ENCODE assay signal across 9 cellular contexts in the genomic region with DNA sequence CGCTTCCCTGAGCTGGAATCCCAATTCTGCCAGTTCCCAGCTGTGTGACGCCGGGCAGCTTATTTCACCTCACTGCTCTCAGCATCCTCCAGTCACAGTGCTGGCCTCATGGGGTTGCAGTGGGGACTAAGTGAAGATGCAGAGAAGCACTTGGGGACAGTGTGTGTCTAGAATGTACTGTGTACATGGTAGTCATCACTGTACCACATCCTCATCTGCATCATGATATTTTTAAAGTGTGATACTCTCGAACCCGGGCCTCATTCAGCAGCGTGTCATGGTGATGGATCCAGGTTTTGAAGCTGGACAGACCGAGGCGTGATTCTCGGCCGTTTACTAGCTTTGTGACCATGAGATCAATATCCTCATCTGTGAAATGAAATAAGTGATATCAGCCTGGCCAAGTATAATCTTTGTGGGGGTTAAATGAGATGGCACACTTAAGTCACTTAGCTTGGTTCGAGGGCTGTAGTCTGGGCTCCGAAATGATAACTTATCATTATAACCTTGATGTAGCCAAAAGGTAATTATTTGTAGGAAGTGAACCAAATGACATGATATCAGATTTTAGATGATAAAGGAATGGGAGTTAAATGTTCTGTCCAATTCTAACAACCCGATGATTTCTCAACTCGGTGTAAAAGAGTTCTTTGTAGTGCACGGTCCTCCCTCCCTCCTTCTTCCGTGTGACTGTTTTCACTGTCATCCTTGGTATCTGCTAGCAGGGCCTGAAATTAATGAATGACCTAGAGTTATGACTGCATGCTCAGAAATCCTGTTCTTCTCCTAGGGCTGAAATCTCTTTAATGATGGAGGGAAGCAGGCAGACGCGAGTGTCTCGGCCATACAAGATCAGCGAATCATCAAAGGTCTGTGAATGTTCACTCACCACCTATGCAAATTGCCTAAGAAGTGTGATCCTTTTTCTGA. TPM values are rescaled to one million over a fixed set of nuclear protein-coding genes. Genes with fewer than 3 reads are reported as not detected.
DNase-seq lines count a peak whose midpoint lies in the region; ATAC-seq and TF ChIP-seq lines count a peak whose summit lies in the region.
"Had no signal": no experiment of that assay in that cellular context is flagged by ENCODE, and none has a peak within 500 bp of the region (broad histone marks: within the 10 kb centered on the region; RNA-seq: fewer than 3 reads in every experiment).

No MANE protein-coding gene starts in this region.

- POLR2A ChIA-PET in CD8-positive, alpha-beta memory T cell (lab: Charles Lee), result interaction anchor here (0.6 kb wide), 2 partner anchors 20 to 50 kb away, joined by 4 to 5 read pairs; no protein-coding TSS in a partner anchor
- POLR2A ChIA-PET in PC-9 (lab: Charles Lee; ENCODE audit: unreplicated experiment), result no interaction called here

- CTCF ChIA-PET in CD8-positive, alpha-beta memory T cell (lab: Charles Lee), result interaction anchor here (0.6 to 1.2 kb wide), 2 partner anchors 88 to 100 kb away, joined by 3 read pairs; no protein-coding TSS in a partner anchor
- CTCF ChIA-PET in PC-9 (lab: Charles Lee), result no interaction called here

- no peaks in the 10 kb centered on the region for H3K9me3 Mint-ChIP-seq in CD8-positive, alpha-beta memory T cell
- H3K9me3 Mint-ChIP-seq in nephron progenitor cell, result peaks cover 4% of the 10 kb centered on the region

- intact Hi-C loops in PC-9 (cut with micrococcal nuclease; ENCODE audit: unreplicated experiment), result no loop called here

- H3K27me3 ChIP-seq in CD8-positive, alpha-beta memory T cell (ENCODE audit: insufficient read depth, low read length, poor library complexity, severe bottlenecking), result no peaks in the 10 kb centered on the region
- no peaks in the 10 kb centered on the region for H3K27me3 ChIP-seq in PC-9 (ENCODE audit: insufficient read depth, low read depth)

- H3K4me3 Mint-ChIP-seq in CD8-positive, alpha-beta memory T cell, result peak overlapping the region; percentile 61 to 87 (median 71)
- H3K4me3 Mint-ChIP-seq in nephron progenitor cell, result peak overlapping the region; percentile 14

- peaks cover 55 to 63% (median 55%) of the 10 kb centered on the region in 3 donors for H3K4me1 Mint-ChIP-seq in CD8-positive, alpha-beta memory T cell
- H3K4me1 Mint-ChIP-seq in nephron progenitor cell, result peaks cover 6% of the 10 kb centered on the region

- no peaks in the 10 kb centered on the region for H3K9me3 ChIP-seq in CD8-positive, alpha-beta memory T cell (ENCODE audit: low read length)
- H3K9me3 ChIP-seq in PC-9 (ENCODE audit: insufficient read depth, low read depth), result no peaks in the 10 kb centered on the region

- peaks cover 54% of the 10 kb centered on the region for H3K4me1 ChIP-seq in CD8-positive, alpha-beta memory T cell (ENCODE audit: insufficient read depth, low read length)
- peaks cover 12% of the 10 kb centered on the region; the same call in 1 of the 2 replicates for H3K4me1 ChIP-seq in PC-9 (replicated peaks; ENCODE audit: insufficient read depth)

- peaks cover 0 to 52% (median 8%) of the 10 kb centered on the region in 3 donors for H3K36me3 Mint-ChIP-seq in CD8-positive, alpha-beta memory T cell
- no peaks in the 10 kb centered on the region for H3K36me3 Mint-ChIP-seq in nephron progenitor cell (ENCODE audit: low read depth)

- H3K36me3 ChIP-seq in CD8-positive, alpha-beta memory T cell (ENCODE audit: insufficient read depth, low read length), result peaks cover 12% of the 10 kb centered on the region
- H3K36me3 ChIP-seq in PC-9 (ENCODE audit: low read depth), result peaks cover 3% of the 10 kb centered on the region; the same call in 1 of the 2 replicates

- H3K79me2 ChIP-seq in PC-9 (ENCODE audit: low read depth), result peaks cover 32% of the 10 kb centered on the region

- H3K27ac Mint-ChIP-seq in CD8-positive, alpha-beta memory T cell, result peak overlapping the region; percentile 34 to 92 (median 84)
- H3K27ac Mint-ChIP-seq in nephron progenitor cell, result no peak overlapping the region

- H3K4me3 ChIP-seq in CD8-positive, alpha-beta memory T cell (ENCODE audit: low read length), result no peak overlapping the region
- H3K4me3 ChIP-seq in PC-9, result no peak overlapping the region
- H3K4me3 ChIP-seq: lung had no signal

- no peaks in the 10 kb centered on the region for H3K9me2 ChIP-seq in PC-9 (ENCODE audit: insufficient read depth)

- BruUV-seq in PC-9 (replicated peaks; lab: Mats Ljungman, UMichigan), result TSS peak; percentile 26

- H3K27me3 Mint-ChIP-seq in CD8-positive, alpha-beta memory T cell, result no peaks in the 10 kb centered on the region
- H3K27me3 Mint-ChIP-seq in nephron progenitor cell (ENCODE audit: low read depth, poor library complexity), result peaks cover 55% of the 10 kb centered on the region

- no peak overlapping the region for H2AFZ ChIP-seq in PC-9

- 0 out of 2 replicates have a peak, but pooled peaks cover 8% of the 10 kb centered on the region for H3F3A ChIP-seq in PC-9 (ENCODE audit: insufficient read depth, low read depth)

- no peak for TF ChIP-seq CTCF in PC-9 (conservative IDR thresholded peaks at IDR 0.05)
- TF ChIP-seq CTCF in nephron progenitor cell (IDR thresholded peaks at IDR 0.05), result no peak

- peak overlapping the region; percentile 98; the same call in 1 of the 2 replicates for H3K4me2 ChIP-seq in PC-9

- no peak for DNase-seq in CD8-positive, alpha-beta memory T cell
- DNase-seq in PC-9 (peak in 1 of 2 experiments; percentile 75), dedifferentiated amniotic fluid mesenchymal stem cell (ENCODE audit: extremely low spot score) (peak; percentile 35), nephron progenitor cell (no peak), NCI-H345 treated with DMSO at 0.1 percent for 48 hours (lab: John Stamatoyannopoulos, UW; ENCODE audit: unreplicated experiment) (no peak), occipital lobe (lab: John Stamatoyannopoulos, UW) (no peak)
- no peak for DNase-seq in stimulated activated CD4-positive, alpha-beta T cell treated with anti-CD3 and anti-CD28 coated beads, Interleukin-1b, Interleukin-23, amount 100 ng/mL, for 48 hours

- H4K20me1 ChIP-seq in PC-9 (ENCODE audit: insufficient read depth), result peaks cover 8% of the 10 kb centered on the region; the same call in 1 of the 2 replicates

- H3K27ac ChIP-seq in CD8-positive, alpha-beta memory T cell (ENCODE audit: low read depth, low read length), result no peak overlapping the region
- no peak overlapping the region for H3K27ac ChIP-seq in PC-9

- no peak for ATAC-seq in GM19324 (IDR thresholded peaks at IDR 0.05; ENCODE audit: low FRiP score, unreplicated experiment)

RNA-seq across cellular contexts. Expression of gene KLHL36, which starts 2.0 kb away (rescaled TPM):
- 10 to 100 TPM; 39.7 to 41.2 TPM for total RNA-seq in CD8-positive, alpha-beta memory T cell
- polyA plus RNA-seq in CD8-positive, alpha-beta memory T cell, result 34.0 TPM
- total RNA-seq in PC-9 (2021) (73.8 and 81.9 TPM in 2 replicates), occipital lobe (75.2 TPM)

RNA-seq across cellular contexts. Expression of gene COTL1, which starts 32.4 kb away (rescaled TPM):
- total RNA-seq in CD8-positive, alpha-beta memory T cell, result 100 to 1,000 TPM; 373 to 388 TPM
- polyA plus RNA-seq in CD8-positive, alpha-beta memory T cell, result 653 TPM
- total RNA-seq in PC-9 (2021) (458 and 512 TPM in 2 replicates), occipital lobe (89.7 TPM)

RNA-seq across cellular contexts. Expression of gene USP10, which starts 49.5 kb away (rescaled TPM):
- total RNA-seq in CD8-positive, alpha-beta memory T cell, result 100 to 1,000 TPM; 143 to 146 TPM
- polyA plus RNA-seq in CD8-positive, alpha-beta memory T cell, result 86.1 TPM
- total RNA-seq in PC-9 (2021), result 86.3 and 109 TPM in 2 replicates
- total RNA-seq in occipital lobe, result 46.5 TPM
